ENCODE assay signal across 12 cellular contexts in the genomic region with DNA sequence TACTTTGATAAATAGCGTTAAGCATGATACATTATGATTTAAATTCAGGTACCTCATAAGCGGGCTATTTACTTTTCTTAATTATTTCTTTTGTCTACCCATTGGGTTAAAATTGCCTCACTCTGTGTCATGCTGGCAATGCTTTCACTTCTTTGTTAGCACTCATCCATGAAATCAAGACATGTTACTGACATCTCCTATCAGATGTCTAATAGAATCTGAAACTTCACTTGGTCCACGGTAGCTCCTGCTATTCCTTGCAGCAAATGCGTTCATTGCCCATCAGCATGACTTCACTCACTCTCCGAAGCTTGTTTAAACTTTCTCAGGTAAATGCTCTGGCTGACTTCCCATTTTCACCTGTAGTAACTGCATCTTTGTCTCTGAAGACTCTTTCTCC.
A peak's percentile ranks its signal among the peaks of the same experiment; 100 is the strongest.
DNase-seq lines count a peak whose midpoint lies in the region; TF ChIP-seq lines count a peak whose summit lies in the region.
"Had no signal": no experiment of that assay in that cellular context is flagged by ENCODE, and none has a peak within 500 bp of the region (broad histone marks: within the 10 kb centered on the region; RNA-seq: fewer than 3 reads in every experiment).

No MANE protein-coding gene starts in this region.

- H3K4me1 Mint-ChIP-seq in H9, result peaks cover 9 to 18% of the 10 kb centered on the region in 2 experiments
- H3K4me1 Mint-ChIP-seq: CD4-positive, CD25-positive, alpha-beta regulatory T cell had no signal

- H3K27me3 ChIP-seq in H9 (ENCODE audit: insufficient read depth, low read length) (no peaks in the 10 kb centered on the region), uterus (no peaks in the 10 kb centered on the region)
- H3K27me3 ChIP-seq: BLaER1 treated with 17β-estradiol and CSF1 and Interleukin-3, amounts not matched to agents 10 nM and 100 nM had no signal

- H2BK20ac ChIP-seq in H9 (ENCODE audit: low read depth, low read length, poor library complexity, severe bottlenecking), result no peak overlapping the region

- no peak overlapping the region for H3K27ac ChIP-seq in H9 (ENCODE audit: insufficient read length, low read depth, low read length)
- peak overlapping the region; percentile 53 for H3K27ac ChIP-seq in angular gyrus (ENCODE audit: low read depth, low read length)
- H3K27ac ChIP-seq in uterus, result no peak overlapping the region
- H3K27ac ChIP-seq: BLaER1 treated with 17β-estradiol and CSF1 and Interleukin-3, amounts not matched to agents 10 nM and 100 nM had no signal

- no peak overlapping the region for H3K56ac ChIP-seq in H9 (ENCODE audit: insufficient read length, low read depth, low read length)

- no peaks in the 10 kb centered on the region for H3K79me2 ChIP-seq in H9 (ENCODE audit: insufficient read depth, low read length)

- TF ChIP-seq POLR2A in uterus (IDR thresholded peaks at IDR 0.05), result no peak

- H2BK120ac ChIP-seq in H9 (ENCODE audit: low read depth, low read length, poor library complexity, severe bottlenecking), result no peak overlapping the region

- H3K9me3 ChIP-seq in H9 (ENCODE audit: control insufficient read depth, low read depth, low read length) (no peaks in the 10 kb centered on the region), uterus (no peaks in the 10 kb centered on the region)

- H3K4me3 Mint-ChIP-seq in H9, result no peak overlapping the region
- H3K4me3 Mint-ChIP-seq: CD4-positive, CD25-positive, alpha-beta regulatory T cell had no signal

- intact Hi-C loops in uterus (cut with DNase I; ENCODE audit: low total_unique reads), result no loop called here

- peaks cover 0 to 2% of the 10 kb centered on the region in 2 experiments; a peak in 3 of 5 replicates for H3K9me3 Mint-ChIP-seq in H9

- no peaks in the 10 kb centered on the region for H3K27me3 Mint-ChIP-seq in H9 (ENCODE audit: low read depth)
- H3K27me3 Mint-ChIP-seq: CD4-positive, CD25-positive, alpha-beta regulatory T cell had no signal

- no peak overlapping the region for H2BK15ac ChIP-seq in H9 (ENCODE audit: low read depth, low read length)

- no peaks in the 10 kb centered on the region for H4K20me1 ChIP-seq in H9 (ENCODE audit: control insufficient read depth, insufficient read depth, insufficient read length)
- H4K20me1 ChIP-seq: BLaER1 treated with 17β-estradiol and CSF1 and Interleukin-3, amounts not matched to agents 10 nM and 100 nM had no signal

- H3K23me2 ChIP-seq in H9 (ENCODE audit: insufficient read length, low read depth, low read length, poor library complexity, severe bottlenecking), result no peaks in the 10 kb centered on the region

- no peak overlapping the region for H2AK5ac ChIP-seq in H9 (ENCODE audit: insufficient read length, low read length)

- no peak overlapping the region for H3K4ac ChIP-seq in H9 (ENCODE audit: low read depth, low read length)

- H3K14ac ChIP-seq in H9 (ENCODE audit: insufficient read depth, low read length), result no peak overlapping the region

- no peak for TF ChIP-seq CTCF in H9 (conservative IDR thresholded peaks at IDR 0.05)
- no peak for TF ChIP-seq CTCF in uterus (IDR thresholded peaks at IDR 0.05)

- H2AFZ ChIP-seq in H9 (ENCODE audit: low read length), result peak overlapping the region; percentile 40

- H3K27ac Mint-ChIP-seq in H9, result no peak overlapping the region
- H3K27ac Mint-ChIP-seq: CD4-positive, CD25-positive, alpha-beta regulatory T cell had no signal

- no peak for DNase-seq in H9
- peak; percentile 55 for DNase-seq in globus pallidus (ENCODE audit: low spot score)
- DNase-seq in superior temporal gyrus (ENCODE audit: extremely low spot score), result peak; percentile 61
- DNase-seq in NCI-H1930 (lab: John Stamatoyannopoulos, UW), result no peak
- no peak for DNase-seq in uterus
- DNase-seq in DMS79 treated with DMSO at 0.1 percent for 48 hours (lab: John Stamatoyannopoulos, UW), result no peak
- DNase-seq: ACHN; CD4-positive, CD25-positive, alpha-beta regulatory T cell; DMS53; H7 had no signal

- no peak overlapping the region for H3K4me2 ChIP-seq in H9 (ENCODE audit: insufficient read depth, insufficient read length, low read length)
- H3K4me2 ChIP-seq: BLaER1 treated with 17β-estradiol and CSF1 and Interleukin-3, amounts not matched to agents 10 nM and 100 nM had no signal

- no peak overlapping the region for H2BK5ac ChIP-seq in H9 (ENCODE audit: insufficient read length, low read length)

- no peaks in the 10 kb centered on the region for H3K36me3 Mint-ChIP-seq in H9 (ENCODE audit: insufficient read depth in 1 of 3, low read depth in 3 of 3)
- H3K36me3 Mint-ChIP-seq: CD4-positive, CD25-positive, alpha-beta regulatory T cell had no signal

- no CpG with 5 or more reads among the region's 5 CpGs for WGBS in H9 (ENCODE audit: extremely low coverage, insufficient read length, low lambda C conversion rate)

- H3K9ac ChIP-seq in H9 (ENCODE audit: extremely low read depth, insufficient read length, low read length), result no peak overlapping the region
- H3K9ac ChIP-seq: BLaER1 treated with 17β-estradiol and CSF1 and Interleukin-3, amounts not matched to agents 10 nM and 100 nM had no signal

- H3T11ph ChIP-seq in H9 (ENCODE audit: low read length), result no peak overlapping the region

- no peaks in the 10 kb centered on the region for H3K79me1 ChIP-seq in H9 (ENCODE audit: insufficient read depth, low read depth, low read length, poor library complexity, severe bottlenecking)

- no peak overlapping the region for H3K4me3 ChIP-seq in uterus
- H3K4me3 ChIP-seq: BLaER1 treated with 17β-estradiol and CSF1 and Interleukin-3, amounts not matched to agents 10 nM and 100 nM had no signal

- no peak overlapping the region for H4K5ac ChIP-seq in H9 (ENCODE audit: insufficient read length, low read depth, low read length)

- no peak overlapping the region for H3K18ac ChIP-seq in H9 (ENCODE audit: insufficient read length, low read depth, low read length)

- H2BK12ac ChIP-seq in H9 (ENCODE audit: insufficient read length, low read depth, low read length), result no peak overlapping the region

- no peaks in the 10 kb centered on the region for H3K36me3 ChIP-seq in uterus
- H3K36me3 ChIP-seq: BLaER1 treated with 17β-estradiol and CSF1 and Interleukin-3, amounts not matched to agents 10 nM and 100 nM had no signal

- no peak overlapping the region for H3K23ac ChIP-seq in H9 (ENCODE audit: insufficient read length, low read depth, low read length)

- no peak overlapping the region for H4K91ac ChIP-seq in H9 (ENCODE audit: insufficient read length, low read depth, low read length)

- H4K8ac ChIP-seq in H9 (replicated peaks; ENCODE audit: insufficient read length, low read depth, low read length), result no peak overlapping the region

- peaks cover 5% of the 10 kb centered on the region; the same call in 1 of the 2 replicates for H3K4me1 ChIP-seq in H9 (ENCODE audit: insufficient read depth, low read length)
- H3K4me1 ChIP-seq in uterus, result no peaks in the 10 kb centered on the region
- H3K4me1 ChIP-seq: BLaER1 treated with 17β-estradiol and CSF1 and Interleukin-3, amounts not matched to agents 10 nM and 100 nM had no signal

Comparison
In these comparisons a context has a peak if more than half of its experiments do, and no peak if none do; other contexts are left out.
1. DNase-seq: peak in globus pallidus (single experiment) and superior temporal gyrus (single experiment); none in H9 (single experiment), NCI-H1930 (0 of 2), uterus (0 of 2) and DMS79 treated with DMSO at 0.1 percent for 48 hours (single experiment).